1 cellular context compared by ENCODE assay signal in genomic region chr5:40911278-40911677, GRCh38.
TF ChIP-seq lines count a peak whose summit lies in the region.

No MANE protein-coding gene starts in this region.

TF ChIP-seq in GM23338, 12 proteins besides CTCF, POLR2A, EP300 and RAD21 (continued from another document):
- TF ChIP-seq ETS1 (IDR thresholded peaks at IDR 0.05) (no peak), JUNB (IDR thresholded peaks at IDR 0.05; ENCODE audit: unreplicated experiment) (no peak), ZNF462 (CRISPR knock-in tag; IDR thresholded peaks at IDR 0.05) (no peak), ZNF331 (CRISPR knock-in tag; IDR thresholded peaks at IDR 0.05; ENCODE audit: low read depth) (no peak), CREB1 (CRISPR knock-in tag; IDR thresholded peaks at IDR 0.05; ENCODE audit: low read depth) (no peak)
TF ChIP-seq in GM23338: peak in this region for 0.
